Comparison of ENCODE assay signal across 1 cellular context in the genomic region with DNA sequence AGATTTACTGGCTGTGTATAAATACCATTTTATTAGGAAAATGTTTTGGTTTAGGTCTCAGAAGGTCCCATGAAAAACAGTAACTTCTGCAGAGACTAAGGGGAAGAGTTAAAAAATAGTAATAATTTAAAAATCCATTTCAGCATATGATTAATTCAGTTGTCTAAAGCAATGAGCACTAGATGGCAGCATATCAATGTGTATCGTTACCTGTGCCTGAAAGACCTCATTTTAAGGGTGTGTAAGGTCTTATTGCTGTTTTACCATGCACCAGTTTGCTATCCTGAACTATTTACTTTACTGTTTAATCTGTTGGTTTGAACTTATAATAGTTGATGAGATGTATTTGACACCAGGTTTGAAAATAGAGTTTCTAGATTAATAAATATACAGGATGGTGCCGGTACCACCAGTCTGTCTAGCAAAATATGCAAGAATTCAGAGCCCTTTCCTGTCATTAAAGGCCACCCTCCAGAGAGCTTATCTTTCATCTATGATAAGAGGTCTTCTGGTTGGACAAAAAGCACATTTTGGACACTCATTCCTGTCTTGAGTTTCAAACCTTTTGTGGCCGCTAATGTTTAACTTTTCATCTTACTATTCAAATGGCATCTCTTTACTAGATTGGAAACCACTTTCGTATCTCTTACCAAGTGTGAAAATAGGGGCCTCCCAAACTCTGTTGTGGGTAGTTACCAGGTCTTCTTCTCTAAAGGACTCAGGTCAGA.
TF ChIP-seq lines count a peak whose summit lies in the region.

No MANE protein-coding gene starts in this region.

TF ChIP-seq in WTC11, 78 proteins besides CTCF, POLR2A, EP300 and RAD21 (continued from another document):
- TF ChIP-seq, protein P1, sequence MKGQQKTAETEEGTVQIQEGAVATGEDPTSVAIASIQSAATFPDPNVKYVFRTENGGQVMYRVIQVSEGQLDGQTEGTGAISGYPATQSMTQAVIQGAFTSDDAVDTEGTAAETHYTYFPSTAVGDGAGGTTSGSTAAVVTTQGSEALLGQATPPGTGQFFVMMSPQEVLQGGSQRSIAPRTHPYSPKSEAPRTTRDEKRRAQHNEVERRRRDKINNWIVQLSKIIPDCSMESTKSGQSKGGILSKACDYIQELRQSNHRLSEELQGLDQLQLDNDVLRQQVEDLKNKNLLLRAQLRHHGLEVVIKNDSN (CRISPR knock-in tag; IDR thresholded peaks at IDR 0.05), result no peak
- TF ChIP-seq CREB1 (CRISPR knock-in tag; IDR thresholded peaks at IDR 0.05) (no peak), TEAD1 (CRISPR knock-in tag; IDR thresholded peaks at IDR 0.05) (no peak)
- TF ChIP-seq, protein P2, sequence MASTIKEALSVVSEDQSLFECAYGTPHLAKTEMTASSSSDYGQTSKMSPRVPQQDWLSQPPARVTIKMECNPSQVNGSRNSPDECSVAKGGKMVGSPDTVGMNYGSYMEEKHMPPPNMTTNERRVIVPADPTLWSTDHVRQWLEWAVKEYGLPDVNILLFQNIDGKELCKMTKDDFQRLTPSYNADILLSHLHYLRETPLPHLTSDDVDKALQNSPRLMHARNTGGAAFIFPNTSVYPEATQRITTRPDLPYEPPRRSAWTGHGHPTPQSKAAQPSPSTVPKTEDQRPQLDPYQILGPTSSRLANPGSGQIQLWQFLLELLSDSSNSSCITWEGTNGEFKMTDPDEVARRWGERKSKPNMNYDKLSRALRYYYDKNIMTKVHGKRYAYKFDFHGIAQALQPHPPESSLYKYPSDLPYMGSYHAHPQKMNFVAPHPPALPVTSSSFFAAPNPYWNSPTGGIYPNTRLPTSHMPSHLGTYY (CRISPR knock-in tag; IDR thresholded peaks at IDR 0.05), result no peak
- TF ChIP-seq, protein P3, sequence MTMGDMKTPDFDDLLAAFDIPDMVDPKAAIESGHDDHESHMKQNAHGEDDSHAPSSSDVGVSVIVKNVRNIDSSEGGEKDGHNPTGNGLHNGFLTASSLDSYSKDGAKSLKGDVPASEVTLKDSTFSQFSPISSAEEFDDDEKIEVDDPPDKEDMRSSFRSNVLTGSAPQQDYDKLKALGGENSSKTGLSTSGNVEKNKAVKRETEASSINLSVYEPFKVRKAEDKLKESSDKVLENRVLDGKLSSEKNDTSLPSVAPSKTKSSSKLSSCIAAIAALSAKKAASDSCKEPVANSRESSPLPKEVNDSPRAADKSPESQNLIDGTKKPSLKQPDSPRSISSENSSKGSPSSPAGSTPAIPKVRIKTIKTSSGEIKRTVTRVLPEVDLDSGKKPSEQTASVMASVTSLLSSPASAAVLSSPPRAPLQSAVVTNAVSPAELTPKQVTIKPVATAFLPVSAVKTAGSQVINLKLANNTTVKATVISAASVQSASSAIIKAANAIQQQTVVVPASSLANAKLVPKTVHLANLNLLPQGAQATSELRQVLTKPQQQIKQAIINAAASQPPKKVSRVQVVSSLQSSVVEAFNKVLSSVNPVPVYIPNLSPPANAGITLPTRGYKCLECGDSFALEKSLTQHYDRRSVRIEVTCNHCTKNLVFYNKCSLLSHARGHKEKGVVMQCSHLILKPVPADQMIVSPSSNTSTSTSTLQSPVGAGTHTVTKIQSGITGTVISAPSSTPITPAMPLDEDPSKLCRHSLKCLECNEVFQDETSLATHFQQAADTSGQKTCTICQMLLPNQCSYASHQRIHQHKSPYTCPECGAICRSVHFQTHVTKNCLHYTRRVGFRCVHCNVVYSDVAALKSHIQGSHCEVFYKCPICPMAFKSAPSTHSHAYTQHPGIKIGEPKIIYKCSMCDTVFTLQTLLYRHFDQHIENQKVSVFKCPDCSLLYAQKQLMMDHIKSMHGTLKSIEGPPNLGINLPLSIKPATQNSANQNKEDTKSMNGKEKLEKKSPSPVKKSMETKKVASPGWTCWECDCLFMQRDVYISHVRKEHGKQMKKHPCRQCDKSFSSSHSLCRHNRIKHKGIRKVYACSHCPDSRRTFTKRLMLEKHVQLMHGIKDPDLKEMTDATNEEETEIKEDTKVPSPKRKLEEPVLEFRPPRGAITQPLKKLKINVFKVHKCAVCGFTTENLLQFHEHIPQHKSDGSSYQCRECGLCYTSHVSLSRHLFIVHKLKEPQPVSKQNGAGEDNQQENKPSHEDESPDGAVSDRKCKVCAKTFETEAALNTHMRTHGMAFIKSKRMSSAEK (CRISPR knock-in tag; IDR thresholded peaks at IDR 0.05; ENCODE audit: borderline replicate concordance), result no peak
